ENCODE assay signal across 15 cellular contexts in genomic region chr1:205074084-205074483, GRCh38. TPM values are rescaled to one million over a fixed set of nuclear protein-coding genes. Genes with fewer than 3 reads are reported as not detected.
DNase-seq lines count a peak whose midpoint lies in the region; ATAC-seq and TF ChIP-seq lines count a peak whose summit lies in the region.
"Had no signal": no experiment of that assay in that cellular context is flagged by ENCODE, and none has a peak within 500 bp of the region (broad histone marks: within the 10 kb centered on the region; RNA-seq: fewer than 3 reads in every experiment).

No MANE protein-coding gene starts in this region.

- no peak overlapping the region for H4K8ac ChIP-seq in mesenchymal stem cell (ENCODE audit: low read length)

- no peak overlapping the region for H2AFZ ChIP-seq in mesenchymal stem cell (ENCODE audit: low read depth, low read length)

- peak; percentile 39 for DNase-seq in activated CD8-positive, alpha-beta memory T cell treated with anti-CD3 and anti-CD28 coated beads, Interleukin-2, amount 50 U/mL, for 48 hours
- DNase-seq in activated CD8-positive, alpha-beta memory T cell treated with anti-CD3 and anti-CD28 coated beads, Interleukin-2, amount 50 U/mL, for 4 hours: no peak
- no peak for DNase-seq in mesenchymal stem cell
- peak; percentile 46 for DNase-seq in upper lobe of right lung
- no peak for DNase-seq in KG1 (lab: John Stamatoyannopoulos, UW)
- DNase-seq in activated CD4-positive, alpha-beta T cell treated with anti-CD3 and anti-CD28 coated beads, Interleukin-2, amount 10 ng/mL, durations not matched to agents 24 days and 14 days: no peak
- DNase-seq: CD8-positive, alpha-beta T cell; COR-L47; DND-41; GDM1 had no signal

- H3K27me3 ChIP-seq in mesenchymal stem cell (ENCODE audit: control insufficient read depth in 1 of 2, insufficient read depth in 1 of 2, low read length in 2 of 2): peaks cover 0 to 4% of the 10 kb centered on the region in 2 experiments
- no peaks in the 10 kb centered on the region for H3K27me3 ChIP-seq in upper lobe of right lung

- no peak overlapping the region for H3K4me2 ChIP-seq in mesenchymal stem cell (ENCODE audit: low read length, poor library complexity, severe bottlenecking)

- H3K27me3 Mint-ChIP-seq in activated CD4-positive, alpha-beta T cell treated with anti-CD3 and anti-CD28 coated beads, Interleukin-2, amount 10 ng/mL, durations not matched to agents 24 days and 14 days: no peaks in the 10 kb centered on the region

- H3K4ac ChIP-seq in mesenchymal stem cell (ENCODE audit: low read depth in 1 of 2, low read length in 2 of 2): no peak overlapping the region

- H4K91ac ChIP-seq in mesenchymal stem cell (ENCODE audit: low read length): peak overlapping the region; percentile 29

- 92% methylated on average over 11 of the region's 11 CpGs for WGBS in mesenchymal stem cell

- no peak overlapping the region for H3K27ac Mint-ChIP-seq in activated CD4-positive, alpha-beta T cell treated with anti-CD3 and anti-CD28 coated beads, Interleukin-2, amount 10 ng/mL, durations not matched to agents 24 days and 14 days
- H3K27ac Mint-ChIP-seq: CD14-positive monocyte; CD8-positive, alpha-beta T cell had no signal

- H3K36me3 ChIP-seq in mesenchymal stem cell (ENCODE audit: control insufficient read depth in 1 of 2, insufficient read depth in 2 of 2, low read depth in 1 of 2, low read length in 2 of 2): no peaks in the 10 kb centered on the region
- H3K36me3 ChIP-seq in upper lobe of right lung: no peaks in the 10 kb centered on the region
- H3K36me3 ChIP-seq: HAP-1 had no signal

- H3K9me3 Mint-ChIP-seq in activated CD4-positive, alpha-beta T cell treated with anti-CD3 and anti-CD28 coated beads, Interleukin-2, amount 10 ng/mL, durations not matched to agents 24 days and 14 days: no peaks in the 10 kb centered on the region
- H3K9me3 Mint-ChIP-seq: CD14-positive monocyte; CD8-positive, alpha-beta T cell had no signal

- no peaks in the 10 kb centered on the region for H3K9me3 ChIP-seq in mesenchymal stem cell (ENCODE audit: control insufficient read depth, low read length)
- H3K9me3 ChIP-seq in upper lobe of right lung: no peaks in the 10 kb centered on the region
- H3K9me3 ChIP-seq: HAP-1 had no signal

- no peak overlapping the region for H3K4me3 ChIP-seq in mesenchymal stem cell (ENCODE audit: insufficient read depth in 1 of 2, low read depth in 1 of 2, low read length in 2 of 2)
- H3K4me3 ChIP-seq in upper lobe of right lung: no peak overlapping the region
- H3K4me3 ChIP-seq: HAP-1 had no signal

- intact Hi-C loops in upper lobe of right lung (cut with DNase I): no loop called here
- intact Hi-C loops in activated CD4-positive, alpha-beta T cell treated with anti-CD3 and anti-CD28 coated beads, Interleukin-2, amount 10 ng/mL, durations not matched to agents 24 days and 14 days (cut with micrococcal nuclease): no loop called here

- H3K23ac ChIP-seq in mesenchymal stem cell (ENCODE audit: low read length in 2 of 2): no peak overlapping the region

- H3K4me1 Mint-ChIP-seq in activated CD4-positive, alpha-beta T cell treated with anti-CD3 and anti-CD28 coated beads, Interleukin-2, amount 10 ng/mL, durations not matched to agents 24 days and 14 days: no peaks in the 10 kb centered on the region
- H3K4me1 Mint-ChIP-seq: CD14-positive monocyte had no signal

- no peak overlapping the region for H2BK12ac ChIP-seq in mesenchymal stem cell (ENCODE audit: low read length in 2 of 2)

- H3K14ac ChIP-seq in mesenchymal stem cell (ENCODE audit: low read length in 2 of 2): no peak overlapping the region

- H3K36me3 Mint-ChIP-seq in activated CD4-positive, alpha-beta T cell treated with anti-CD3 and anti-CD28 coated beads, Interleukin-2, amount 10 ng/mL, durations not matched to agents 24 days and 14 days (ENCODE audit: low read depth): no peaks in the 10 kb centered on the region
- H3K36me3 Mint-ChIP-seq: CD14-positive monocyte; CD8-positive, alpha-beta T cell had no signal

- no peak for ATAC-seq in upper lobe of right lung
- ATAC-seq: CD8-positive, alpha-beta T cell had no signal

- H3K79me1 ChIP-seq in mesenchymal stem cell (replicated peaks; ENCODE audit: low read length, poor library complexity, severe bottlenecking): no peaks in the 10 kb centered on the region

- H3K4me1 ChIP-seq in mesenchymal stem cell (ENCODE audit: control insufficient read depth, insufficient read depth, low read depth, low read length): peaks cover 6% of the 10 kb centered on the region
- no peaks in the 10 kb centered on the region for H3K4me1 ChIP-seq in upper lobe of right lung
- H3K4me1 ChIP-seq: HAP-1 had no signal

- TF ChIP-seq CTCF in upper lobe of right lung (IDR thresholded peaks at IDR 0.05): no peak

- H2AK5ac ChIP-seq in mesenchymal stem cell (ENCODE audit: low read length, severe bottlenecking): no peak overlapping the region

- no peak overlapping the region for H2BK120ac ChIP-seq in mesenchymal stem cell (ENCODE audit: low read depth, low read length)

- H3K4me3 Mint-ChIP-seq in activated CD4-positive, alpha-beta T cell treated with anti-CD3 and anti-CD28 coated beads, Interleukin-2, amount 10 ng/mL, durations not matched to agents 24 days and 14 days: no peak overlapping the region
- H3K4me3 Mint-ChIP-seq: CD14-positive monocyte; CD8-positive, alpha-beta T cell had no signal

- H3K27ac ChIP-seq in angular gyrus (ENCODE audit: low read depth, low read length): peak overlapping the region; percentile 10
- no peak overlapping the region for H3K27ac ChIP-seq in mesenchymal stem cell (ENCODE audit: low read length, poor library complexity, severe bottlenecking)
- no peak overlapping the region for H3K27ac ChIP-seq in upper lobe of right lung

- no peak overlapping the region for H2BK15ac ChIP-seq in mesenchymal stem cell (ENCODE audit: low read depth, poor library complexity, severe bottlenecking)

- H3K18ac ChIP-seq in mesenchymal stem cell (ENCODE audit: low read depth in 1 of 2, low read length in 2 of 2): no peak overlapping the region

- no peak overlapping the region for H3K9ac ChIP-seq in mesenchymal stem cell (ENCODE audit: low read length)

- H2BK5ac ChIP-seq in mesenchymal stem cell (ENCODE audit: low read depth, low read length, poor library complexity, severe bottlenecking): no peak overlapping the region

RNA-seq across cellular contexts. Expression of gene TMEM81, which starts 10.2 kb away (rescaled TPM):
- polyA plus RNA-seq in mesenchymal stem cell (2013, experiment 1 of 2): 0.73 TPM
- polyA plus RNA-seq in mesenchymal stem cell (2013, experiment 2 of 2): 0.73 TPM
- 3.5 TPM for total RNA-seq in upper lobe of right lung
- total RNA-seq in activated CD4-positive, alpha-beta T cell treated with anti-CD3 and anti-CD28 coated beads, Interleukin-2, amount 10 ng/mL, durations not matched to agents 24 days and 14 days: 3.6 and 3.7 TPM in 2 replicates

RNA-seq across cellular contexts. Expression of gene CNTN2, which starts 31.1 kb away (rescaled TPM):
- not detected for polyA plus RNA-seq in mesenchymal stem cell (2013, experiment 1 of 2)
- polyA plus RNA-seq in mesenchymal stem cell (2013, experiment 2 of 2): not detected
- not detected for total RNA-seq in upper lobe of right lung
- total RNA-seq in activated CD4-positive, alpha-beta T cell treated with anti-CD3 and anti-CD28 coated beads, Interleukin-2, amount 10 ng/mL, durations not matched to agents 24 days and 14 days: not detected in 2 replicates
- total RNA-seq: CD8-positive, alpha-beta T cell; HT1080 had no signal
- polyA plus RNA-seq: BJ, CD14-positive monocyte had no signal

RNA-seq across cellular contexts. Expression of gene RBBP5, which starts 47.7 kb away (rescaled TPM):
- 7.9 TPM for polyA plus RNA-seq in mesenchymal stem cell (2013, experiment 1 of 2)
- 7.9 TPM for polyA plus RNA-seq in mesenchymal stem cell (2013, experiment 2 of 2)
- 16.6 TPM for total RNA-seq in upper lobe of right lung
- 24.0 and 27.2 TPM in 2 replicates for total RNA-seq in activated CD4-positive, alpha-beta T cell treated with anti-CD3 and anti-CD28 coated beads, Interleukin-2, amount 10 ng/mL, durations not matched to agents 24 days and 14 days

Comparison
In these comparisons a context has a peak if more than half of its experiments do, and no peak if none do; other contexts are left out.
1. DNase-seq: peak in activated CD8-positive, alpha-beta memory T cell treated with anti-CD3 and anti-CD28 coated beads, Interleukin-2, amount 50 U/mL, for 48 hours (single experiment) and upper lobe of right lung (single experiment); none in activated CD8-positive, alpha-beta memory T cell treated with anti-CD3 and anti-CD28 coated beads, Interleukin-2, amount 50 U/mL, for 4 hours (single experiment), mesenchymal stem cell (single experiment), KG1 (single experiment) and activated CD4-positive, alpha-beta T cell treated with anti-CD3 and anti-CD28 coated beads, Interleukin-2, amount 10 ng/mL, durations not matched to agents 24 days and 14 days (single experiment).